Comparison of ENCODE assay signal across 34 cellular contexts in genomic region chr7:157773361-157773760, GRCh38.
"Had no signal": no experiment of that assay in that cellular context is flagged by ENCODE, and none has a peak within 500 bp of the region (broad histone marks: within the 10 kb centered on the region; RNA-seq: fewer than 3 reads in every experiment).

No MANE protein-coding gene starts in this region.

- ATAC-seq: activated CD4-positive, CD25-positive, alpha-beta regulatory T cell treated with anti-CD3 and anti-CD28 coated beads, Interleukin-2, amount 50 U/mL, for 24 hours; activated naive CD8-positive, alpha-beta T cell treated with anti-CD3 and anti-CD28 coated beads, Interleukin-2, amount 50 U/mL, for 24 hours; effector memory CD8-positive, alpha-beta T cell; SK-N-SH treated with all-trans-retinoic acid at 6 μM for 48 hours; T-helper 17 cell had no signal

- H3K4me1 Mint-ChIP-seq: activated B cell treated with CpG ODN at 0.5 μM for 24 hours; activated CD4-positive, alpha-beta memory T cell treated with anti-CD3 and anti-CD28 coated beads, Interleukin-2, amount 10 ng/mL, durations not matched to agents 7 days and 5 days; activated CD4-positive, alpha-beta T cell treated with anti-CD3 and anti-CD28 coated beads, Interleukin-2, amount 10 ng/mL, durations not matched to agents 24 days and 14 days; activated naive CD4-positive, alpha-beta T cell treated with anti-CD3 and anti-CD28 coated beads, Interleukin-2, amount 50 U/mL, for 24 hours; activated naive CD8-positive, alpha-beta T cell treated with anti-CD3 and anti-CD28 coated beads for 36 hours; activated naive CD8-positive, alpha-beta T cell treated with anti-CD3 and anti-CD28 coated beads, Interleukin-2, amount 50 U/mL, for 24 hours; central memory CD8-positive, alpha-beta T cell; T-helper 17 cell had no signal

- H3K4me3 ChIP-seq: adrenal gland, ascending aorta, breast epithelium, cardiac muscle cell, esophagus squamous epithelium had no signal

- H3K27ac ChIP-seq: adrenal gland, ascending aorta, breast epithelium, cardiac muscle cell, epithelial cell of prostate, esophagus squamous epithelium, WERI-Rb-1 had no signal

- H3K27me3 Mint-ChIP-seq: activated B cell treated with CpG ODN at 0.5 μM for 24 hours had no signal

- H3K27ac Mint-ChIP-seq: activated B cell treated with CpG ODN at 0.5 μM for 24 hours; activated CD4-positive, alpha-beta memory T cell treated with anti-CD3 and anti-CD28 coated beads, Interleukin-2, amount 10 ng/mL, durations not matched to agents 7 days and 5 days; activated CD4-positive, alpha-beta T cell treated with anti-CD3 and anti-CD28 coated beads, Interleukin-2, amount 10 ng/mL, durations not matched to agents 24 days and 14 days; activated naive CD4-positive, alpha-beta T cell treated with anti-CD3 and anti-CD28 coated beads for 36 hours; activated naive CD4-positive, alpha-beta T cell treated with anti-CD3 and anti-CD28 coated beads, Interleukin-2, amount 50 U/mL, for 24 hours; activated naive CD8-positive, alpha-beta T cell treated with anti-CD3 and anti-CD28 coated beads for 36 hours; activated naive CD8-positive, alpha-beta T cell treated with anti-CD3 and anti-CD28 coated beads, Interleukin-2, amount 50 U/mL, for 24 hours; activated T-helper 1 cell treated with anti-CD3 and anti-CD28 coated beads, Interleukin-12 subunit alpha, Interleukin-12 subunit beta, Interleukin-2, Interleukin-4 antibody, amounts not matched to agents 30 ng/mL and 10 ng/mL and 1 ng/mL, durations not matched to agents 14 hours and 24 hours and 36 hours; activated T-helper 2 cell treated with anti-CD3 and anti-CD28 coated beads, Interferon-gamma antibody, Interleukin-2, Interleukin-4, amounts not matched to agents 10 μg/mL and 5 μg/mL and 100 μg/mL, durations not matched to agents 14 hours and 24 hours and 36 hours; brain; effector memory CD8-positive, alpha-beta T cell; T-helper 17 cell; T-helper 2 cell treated with Interferon-gamma antibody and Interleukin-4, amounts not matched to agents 5 μg/mL and 100 μg/mL, for 36 hours had no signal

- DNase-seq: activated B cell treated with CpG ODN at 0.5 μM for 24 hours; activated CD4-positive, alpha-beta memory T cell treated with anti-CD3 and anti-CD28 coated beads, Interleukin-2, amount 10 ng/mL, durations not matched to agents 7 days and 5 days; activated CD4-positive, alpha-beta T cell treated with anti-CD3 and anti-CD28 coated beads, Interleukin-2, amount 10 ng/mL, durations not matched to agents 24 days and 14 days; activated CD4-positive, alpha-beta T cell treated with anti-CD3 and anti-CD28 coated beads, Interleukin-2, amount 50 U/mL, for 4 hours; activated CD8-positive, alpha-beta memory T cell treated with anti-CD3 and anti-CD28 coated beads, Interleukin-2, amount 50 U/mL, for 4 hours; activated effector memory CD4-positive, alpha-beta T cell treated with anti-CD3 and anti-CD28 coated beads, Interleukin-2, amount 50 U/mL, for 16 hours; activated naive CD4-positive, alpha-beta T cell treated with anti-CD3 and anti-CD28 coated beads for 36 hours; activated naive CD8-positive, alpha-beta T cell treated with anti-CD3 and anti-CD28 coated beads for 36 hours; activated naive CD8-positive, alpha-beta T cell treated with anti-CD3 and anti-CD28 coated beads, Interleukin-2, amount 50 U/mL, for 24 hours; activated T-cell treated with anti-CD3 and anti-CD28 coated beads, Interleukin-2, amount 50 U/mL, for 1 hour; activated T-cell treated with anti-CD3 and anti-CD28 coated beads, Interleukin-2, amount 50 U/mL, for 48 hours; adrenal gland; amygdala; cortex of kidney; dermis blood vessel endothelial cell; effector CD4-positive, alpha-beta T cell; effector memory CD8-positive, alpha-beta T cell; esophagus squamous epithelium; T-helper 1 cell; T-helper 17 cell; T1000; WERI-Rb-1 had no signal

- H3K4me3 Mint-ChIP-seq: activated B cell treated with CpG ODN at 0.5 μM for 24 hours; activated CD4-positive, alpha-beta memory T cell treated with anti-CD3 and anti-CD28 coated beads, Interleukin-2, amount 10 ng/mL, durations not matched to agents 7 days and 5 days; activated CD4-positive, alpha-beta T cell treated with anti-CD3 and anti-CD28 coated beads, Interleukin-2, amount 10 ng/mL, durations not matched to agents 24 days and 14 days; activated naive CD4-positive, alpha-beta T cell treated with anti-CD3 and anti-CD28 coated beads for 36 hours; activated naive CD4-positive, alpha-beta T cell treated with anti-CD3 and anti-CD28 coated beads, Interleukin-2, amount 50 U/mL, for 24 hours; activated naive CD8-positive, alpha-beta T cell treated with anti-CD3 and anti-CD28 coated beads for 36 hours; activated naive CD8-positive, alpha-beta T cell treated with anti-CD3 and anti-CD28 coated beads, Interleukin-2, amount 50 U/mL, for 24 hours; activated T-helper 1 cell treated with anti-CD3 and anti-CD28 coated beads, Interleukin-12 subunit alpha, Interleukin-12 subunit beta, Interleukin-2, Interleukin-4 antibody, amounts not matched to agents 30 ng/mL and 10 ng/mL and 1 ng/mL, durations not matched to agents 14 hours and 24 hours and 36 hours; brain; central memory CD8-positive, alpha-beta T cell; effector memory CD8-positive, alpha-beta T cell; T-helper 17 cell; T-helper 2 cell treated with Interferon-gamma antibody and Interleukin-4, amounts not matched to agents 5 μg/mL and 100 μg/mL, for 36 hours had no signal

- H3K27me3 ChIP-seq: ascending aorta, cardiac muscle cell had no signal

- H3K36me3 Mint-ChIP-seq: activated naive CD4-positive, alpha-beta T cell treated with anti-CD3 and anti-CD28 coated beads, Interleukin-2, amount 50 U/mL, for 24 hours had no signal

- H3K36me3 ChIP-seq: adrenal gland, ascending aorta, breast epithelium, cardiac muscle cell, esophagus squamous epithelium, WERI-Rb-1 had no signal

- H3K4me1 ChIP-seq: adrenal gland, ascending aorta, breast epithelium, esophagus squamous epithelium had no signal

- H3K9me3 Mint-ChIP-seq: activated naive CD4-positive, alpha-beta T cell treated with anti-CD3 and anti-CD28 coated beads, Interleukin-2, amount 50 U/mL, for 24 hours; activated naive CD8-positive, alpha-beta T cell treated with anti-CD3 and anti-CD28 coated beads for 36 hours had no signal

- H3K9me3 ChIP-seq: adrenal gland had no signal
